ENCODE assay signal across 2 cellular contexts in genomic region chr2:76567478-76567877, GRCh38.
TF ChIP-seq lines count a peak whose summit lies in the region.

No MANE protein-coding gene starts in this region.

TF ChIP-seq in GM23338, 12 proteins besides CTCF, POLR2A, EP300 and RAD21:
- 0 out of 2 replicates have a peak, but pooled peaks have one; percentile 25 for TF ChIP-seq POLR2AphosphoS5 (IDR thresholded peaks at IDR 0.05; ENCODE audit: low read depth)
- TF ChIP-seq STAT1 (IDR thresholded peaks at IDR 0.05; ENCODE audit: unreplicated experiment), result no peak
- TF ChIP-seq NANOG (IDR thresholded peaks at IDR 0.05; ENCODE audit: borderline replicate concordance), result peak; percentile 59

TF ChIP-seq in H1, 55 proteins besides CTCF, POLR2A, EP300 and RAD21 (continued from another document):
- peak; percentile 80 for TF ChIP-seq TEAD4 (IDR thresholded peaks at IDR 0.05; ENCODE audit: low read depth, low read length)
